Comparison of ENCODE assay signal across 8 cellular contexts in the genomic region with DNA sequence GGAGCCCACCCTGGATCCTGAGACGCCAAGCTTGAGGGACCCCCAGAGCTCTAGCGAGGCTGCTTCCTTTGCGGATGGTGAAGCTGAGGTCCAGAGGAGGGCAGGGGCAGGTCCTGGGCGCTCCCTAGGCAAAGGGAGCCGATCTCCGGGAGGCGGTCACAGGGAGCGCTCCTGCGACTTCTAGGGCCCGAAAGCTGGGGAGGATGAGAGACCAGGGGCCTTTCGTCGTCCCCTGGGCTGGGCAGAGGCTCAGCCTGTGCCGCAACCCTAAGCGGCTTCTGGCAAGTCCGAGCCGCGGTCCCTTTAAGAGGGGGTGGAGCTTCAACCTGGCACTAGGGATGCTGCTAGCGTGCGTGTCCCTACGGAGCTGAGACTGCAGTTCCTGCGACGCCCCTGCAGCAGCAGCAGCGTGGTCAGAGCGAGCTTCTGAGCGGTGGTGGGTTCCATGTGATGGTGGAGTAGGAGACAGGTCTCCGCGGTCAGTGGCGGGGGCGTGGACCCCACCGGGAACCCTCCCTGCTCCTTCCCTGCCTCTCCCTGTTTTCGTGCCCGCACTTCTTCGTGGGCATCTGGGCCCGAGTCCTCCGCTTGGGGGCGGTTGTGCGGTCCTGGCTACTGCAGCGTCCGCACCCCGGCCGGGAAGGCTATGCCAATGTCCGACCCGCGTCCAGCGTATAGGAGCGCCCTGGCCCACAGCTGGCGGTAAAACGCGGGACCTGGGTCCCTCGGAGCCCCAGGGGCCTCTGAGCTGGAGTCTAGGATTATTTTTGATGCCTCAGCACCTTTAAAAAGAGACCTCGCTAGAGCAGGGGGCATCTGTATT.
A peak's percentile ranks its signal among the peaks of the same experiment; 100 is the strongest.
DNase-seq lines count a peak whose midpoint lies in the region; ATAC-seq, FAIRE-seq and TF ChIP-seq lines count a peak whose summit lies in the region.

No MANE protein-coding gene starts in this region.

- H2AFZ ChIP-seq in Loucy (ENCODE audit: low read length), result peak overlapping the region; percentile 98

- DNase-seq in GM03348 (ENCODE audit: low spot score), result peak; percentile 88
- DNase-seq in H54 (ENCODE audit: insufficient read length, low spot score), result peak; percentile 62
- DNase-seq in SK-MEL-5 (ENCODE audit: low read depth, low spot score), result peak; percentile 83
- peak; percentile 88 for DNase-seq in Right ventricle myocardium inferior (ENCODE audit: missing footprints)
- DNase-seq in pancreas, result peak; percentile 82 to 93 (median 86)
- peak; percentile 83 to 90 for DNase-seq in tibial artery

- H3K4me1 ChIP-seq in Loucy (ENCODE audit: insufficient read depth, low read length, poor library complexity, severe bottlenecking), result peaks cover 33% of the 10 kb centered on the region
- H3K4me1 ChIP-seq in pancreas, result peaks cover 4 to 24% (median 12%) of the 10 kb centered on the region in 3 donors
- peaks cover 0 to 15% (median 6%) of the 10 kb centered on the region in 4 donors for H3K4me1 ChIP-seq in tibial artery

- H3K4me1 Mint-ChIP-seq in activated naive CD8-positive, alpha-beta T cell (ENCODE audit: low read depth), result peaks cover 42% of the 10 kb centered on the region

- H3K4me2 ChIP-seq in Loucy (ENCODE audit: low read depth, low read length, poor library complexity, severe bottlenecking), result peak overlapping the region; percentile 91

- H3K27ac ChIP-seq in pancreas, result peak overlapping the region; percentile 49 to 83 (median 69)
- peak overlapping the region; percentile 80 to 88 for H3K27ac ChIP-seq in tibial artery

- intact Hi-C loops in Right ventricle myocardium inferior (cut with DNase I) (loop anchor here (5.0 kb wide), 1 partner anchor 120 kb away; no protein-coding TSS in a partner anchor), pancreas (cut with DNase I) (no loop called here), tibial artery (cut with DNase I; ENCODE audit: low total_unique reads) (no loop called here)

- H3K9ac ChIP-seq in Loucy (ENCODE audit: low read depth, low read length, poor library complexity, severe bottlenecking), result peak overlapping the region; percentile 80

- peak; percentile 32 for TF ChIP-seq CTCF in Loucy (conservative IDR thresholded peaks at IDR 0.05; ENCODE audit: low read length)
- TF ChIP-seq CTCF in pancreas (IDR thresholded peaks at IDR 0.05), result no peak
- peak; percentile 17 for TF ChIP-seq CTCF in tibial artery (IDR thresholded peaks at IDR 0.05)

- peaks cover 14% of the 10 kb centered on the region for H4K20me1 ChIP-seq in Loucy (ENCODE audit: insufficient read depth, low read length, poor library complexity, severe bottlenecking)

- H3K4me3 ChIP-seq in Loucy (ENCODE audit: low read length, poor library complexity, severe bottlenecking), result peak overlapping the region; percentile 89
- peak overlapping the region; percentile 47 to 77 (median 56) for H3K4me3 ChIP-seq in pancreas
- peak overlapping the region; percentile 63 to 68 for H3K4me3 ChIP-seq in tibial artery

- ATAC-seq in Right ventricle myocardium inferior (peak; percentile 99), pancreas (peak; percentile 95 to 99 (median 98))

- TF ChIP-seq POLR2A in H54 (IDR thresholded peaks at IDR 0.05; ENCODE audit: low read depth, low read length), result peak; percentile 93

- no peaks in the 10 kb centered on the region for H3K9me3 Mint-ChIP-seq in activated naive CD8-positive, alpha-beta T cell (ENCODE audit: low read depth)

- peak overlapping the region; percentile 82 for H3K27ac Mint-ChIP-seq in activated naive CD8-positive, alpha-beta T cell

- FAIRE-seq in H54 (lab: Jason Lieb, UNC) (peak; percentile 81), pancreas (lab: Jason Lieb, UNC) (no peak)

- no peaks in the 10 kb centered on the region for H3K36me3 Mint-ChIP-seq in activated naive CD8-positive, alpha-beta T cell

- no peaks in the 10 kb centered on the region for H3F3A ChIP-seq in Loucy (ENCODE audit: low read depth)

- H3K9me2 ChIP-seq in Loucy (replicated peaks; ENCODE audit: low read depth, low read length), result no peaks in the 10 kb centered on the region

- H3K9me3 ChIP-seq in Loucy (ENCODE audit: insufficient read depth, low read depth, low read length) (no peaks in the 10 kb centered on the region), pancreas (no peaks in the 10 kb centered on the region), tibial artery (no peaks in the 10 kb centered on the region)

- H3K36me3 ChIP-seq in Loucy (ENCODE audit: insufficient read depth, low read length) (0 out of 2 replicates have a peak, but pooled peaks cover 3% of the 10 kb centered on the region), pancreas (no peaks in the 10 kb centered on the region), tibial artery (peaks cover 0 to 5% (median 3%) of the 10 kb centered on the region in 3 donors)

- 0 to 1% methylated on average over 49 to 51 of the region's 51 CpGs for WGBS in pancreas, 2 donors

- H3K27me3 Mint-ChIP-seq in activated naive CD8-positive, alpha-beta T cell, result no peaks in the 10 kb centered on the region

- H3K27me3 ChIP-seq in Loucy (ENCODE audit: insufficient read depth, low read length, poor library complexity, severe bottlenecking), result no peaks in the 10 kb centered on the region
- H3K27me3 ChIP-seq in pancreas, result no peaks in the 10 kb centered on the region
- no peaks in the 10 kb centered on the region for H3K27me3 ChIP-seq in tibial artery

- peak overlapping the region; percentile 89 for H3K4me3 Mint-ChIP-seq in activated naive CD8-positive, alpha-beta T cell

- in situ Hi-C loops in SK-MEL-5 (cut with HindIII; ENCODE audit: low pct_unique_long_range_greater_than_20kb, low sequenced_read_pairs), result no loop called here

- peaks cover 28% of the 10 kb centered on the region for H3K79me2 ChIP-seq in Loucy (ENCODE audit: insufficient read depth, low read length)

Comparison
In these comparisons a context has a peak if more than half of its experiments do, and no peak if none do; other contexts are left out.
1. Peak in every context shown above with its lines: DNase-seq, ATAC-seq, H3K4me3 ChIP-seq and H3K27ac ChIP-seq.
2. CTCF ChIP-seq: peak in Loucy (single experiment) and tibial artery (2 of 2); none in pancreas (0 of 4).